Comparison of ENCODE assay signal across 12 cellular contexts in the genomic region with DNA sequence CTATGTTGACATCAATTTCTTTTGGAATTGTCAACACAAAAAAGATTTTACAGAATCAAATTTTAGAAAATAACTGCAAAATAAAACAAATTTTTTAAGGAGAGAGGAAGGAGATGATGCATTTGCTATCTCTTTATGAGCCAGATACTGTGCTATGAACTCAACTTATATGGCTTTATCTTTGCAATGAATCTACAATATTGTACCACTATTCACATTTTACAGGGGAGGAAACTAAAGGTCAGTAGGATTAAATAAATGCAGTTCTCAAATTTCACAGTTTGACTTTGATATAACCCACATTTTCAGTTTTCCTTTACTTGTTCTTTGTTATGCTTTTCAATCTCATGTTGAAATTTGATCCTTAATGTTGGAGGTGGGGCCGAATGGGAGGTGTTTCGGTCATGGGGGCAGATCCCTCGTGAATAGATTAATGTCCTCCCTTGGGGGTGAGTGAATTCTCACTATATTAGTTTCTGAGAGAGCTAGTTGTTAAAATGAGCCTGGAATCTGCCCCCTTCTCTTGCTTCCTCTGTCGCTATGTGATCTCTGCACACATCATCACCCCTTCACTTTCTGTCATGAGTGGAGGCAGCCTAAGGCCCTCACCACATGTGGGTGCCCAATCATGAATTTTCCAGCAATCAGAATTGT. TPM values are rescaled to one million over a fixed set of nuclear protein-coding genes. Genes with fewer than 3 reads are reported as not detected.
DNase-seq lines count a peak whose midpoint lies in the region; ATAC-seq, FAIRE-seq and TF ChIP-seq lines count a peak whose summit lies in the region.
"Had no signal": no experiment of that assay in that cellular context is flagged by ENCODE, and none has a peak within 500 bp of the region (broad histone marks: within the 10 kb centered on the region; RNA-seq: fewer than 3 reads in every experiment).

No MANE protein-coding gene starts in this region.

- peak overlapping the region; percentile 60 for H3K4me2 ChIP-seq in osteoblast (ENCODE audit: insufficient read depth, low read length)

- H3K36me3 ChIP-seq in esophagus (ENCODE audit: control insufficient read depth in 2 of 2, insufficient read depth in 2 of 2, low read length in 1 of 2) (no peaks in the 10 kb centered on the region), osteoblast (ENCODE audit: insufficient read depth, low read length) (no peaks in the 10 kb centered on the region)
- H3K36me3 ChIP-seq: ovary had no signal

- H3K27me3 ChIP-seq in esophagus (ENCODE audit: control insufficient read depth in 1 of 2, insufficient read depth in 2 of 2, low read length in 2 of 2) (no peaks in the 10 kb centered on the region), osteoblast (ENCODE audit: insufficient read depth, low read length) (peaks cover 8% of the 10 kb centered on the region)
- H3K27me3 ChIP-seq: ovary had no signal

- FAIRE-seq in GM19239 (lab: Jason Lieb, UNC), result peak; percentile 33

- 57 to 66% methylated on average over 4 of the region's 4 CpGs for WGBS in esophagus, 2 donors

- H3K4me1 ChIP-seq in esophagus (ENCODE audit: control insufficient read depth in 2 of 2, insufficient read depth in 2 of 2, low read length in 1 of 2), result no peaks in the 10 kb centered on the region
- peaks cover 32% of the 10 kb centered on the region for H3K4me1 ChIP-seq in osteoblast (ENCODE audit: insufficient read depth, low read length)

- H3K9me3 ChIP-seq in esophagus (ENCODE audit: control insufficient read depth in 2 of 2, insufficient read depth in 1 of 2, low read depth in 1 of 2, low read length in 1 of 2) (no peaks in the 10 kb centered on the region), osteoblast (ENCODE audit: low read depth, low read length) (no peaks in the 10 kb centered on the region)
- H3K9me3 ChIP-seq: ovary had no signal

- peak overlapping the region; percentile 55 to 81 for H3K27ac ChIP-seq in esophagus (ENCODE audit: low read depth in 2 of 2, low read length in 1 of 2)
- peak overlapping the region; percentile 81 for H3K27ac ChIP-seq in osteoblast (ENCODE audit: low read depth, low read length)

- no peak overlapping the region for H2AFZ ChIP-seq in osteoblast (ENCODE audit: low read length)

- H3K4me3 ChIP-seq in esophagus (ENCODE audit: low read depth in 1 of 2, low read length in 2 of 2) (no peak overlapping the region), osteoblast (ENCODE audit: insufficient read depth, low read length) (no peak overlapping the region)
- H3K4me3 ChIP-seq: ovary had no signal

- TF ChIP-seq CTCF in osteoblast (IDR thresholded peaks at IDR 0.05; ENCODE audit: extremely low read depth, low read depth, low read length), result no peak
- TF ChIP-seq CTCF in GM10266 (IDR thresholded peaks at IDR 0.05; ENCODE audit: control insufficient read depth, insufficient read depth, low read depth, missing control alignments), result no peak

- ATAC-seq in GM19397 (IDR thresholded peaks at IDR 0.05; ENCODE audit: unreplicated experiment) (no peak), HG03354 (IDR thresholded peaks at IDR 0.05; ENCODE audit: poor library complexity, severe bottlenecking, unreplicated experiment) (no peak)

- no peaks in the 10 kb centered on the region for H4K20me1 ChIP-seq in osteoblast (ENCODE audit: insufficient read depth, low read length)

- no peaks in the 10 kb centered on the region for H3K79me2 ChIP-seq in osteoblast (ENCODE audit: insufficient read depth, low read length)

- DNase-seq in GM19239 (ENCODE audit: insufficient read length, low spot score), result no peak
- DNase-seq in NCI-H2171 treated with DMSO at 0.1 percent for 48 hours (lab: John Stamatoyannopoulos, UW), result peak; percentile 63
- no peak for DNase-seq in osteoblast (ENCODE audit: insufficient read length, low spot score, missing footprints)
- no peak for DNase-seq in NCI-H526 (lab: John Stamatoyannopoulos, UW)
- no peak for DNase-seq in GM10266 (ENCODE audit: extremely low spot score)
- DNase-seq: activated naive CD4-positive, alpha-beta T cell treated with anti-CD3 and anti-CD28 coated beads for 36 hours; KG1; NCI-H345; ovary had no signal

RNA-seq across cellular contexts. Expression of a gene that starts 44.6 kb away (rescaled TPM):
- polyA plus RNA-seq in esophagus, result 1 to 10 TPM in 1 of 2 donors, under 1 TPM in 1; 0.90 to 3.0 TPM
- 1.5 and 3.3 TPM in 2 replicates for total RNA-seq in osteoblast
